Comparison of ENCODE assay signal across 23 cellular contexts in genomic region chr3:20258371-20258770, GRCh38.
"Had no signal": no experiment of that assay in that cellular context is flagged by ENCODE, and none has a peak within 500 bp of the region (broad histone marks: within the 10 kb centered on the region; RNA-seq: fewer than 3 reads in every experiment).

No MANE protein-coding gene starts in this region.

- H3K27ac Mint-ChIP-seq: dendritic cell treated with granulocyte-macrophage colony-stimulating factor and Interleukin-4, amounts not matched to agents 40 ng/mL and 50 ng/mL, for 4 days; effector memory CD8-positive, alpha-beta T cell; endodermal cell; mesothelial cell of epicardium; naive thymus-derived CD4-positive, alpha-beta T cell; natural killer cell had no signal

- H3K4me1 Mint-ChIP-seq: mesothelial cell of epicardium, natural killer cell had no signal

- H3K36me3 Mint-ChIP-seq: mesothelial cell of epicardium had no signal

- H3K4me3 Mint-ChIP-seq: dendritic cell treated with granulocyte-macrophage colony-stimulating factor and Interleukin-4, amounts not matched to agents 40 ng/mL and 50 ng/mL, for 4 days; effector memory CD8-positive, alpha-beta T cell; endodermal cell; mesothelial cell of epicardium; naive thymus-derived CD4-positive, alpha-beta T cell; natural killer cell had no signal

- ATAC-seq: effector memory CD8-positive, alpha-beta T cell; esophagus mucosa; gastrocnemius medialis; heart right ventricle; left cardiac atrium; left lung; left ventricle myocardium superior; lower lobe of right lung; naive thymus-derived CD4-positive, alpha-beta T cell; natural killer cell had no signal

- DNase-seq: cortex of kidney; effector CD8-positive, alpha-beta T cell; effector memory CD8-positive, alpha-beta T cell; endodermal cell; erythroblast; esophagus squamous epithelium; foreskin fibroblast; foreskin melanocyte; gastrocnemius medialis; glutamatergic neuron; head of caudate nucleus; heart right ventricle; hippocampal formation; left cardiac atrium; left lung; left ventricle myocardium superior; lower lobe of right lung; mesenchymal stem cell; naive thymus-derived CD4-positive, alpha-beta T cell; natural killer cell had no signal

- H3K27me3 Mint-ChIP-seq: dendritic cell treated with granulocyte-macrophage colony-stimulating factor and Interleukin-4, amounts not matched to agents 40 ng/mL and 50 ng/mL, for 4 days; effector memory CD8-positive, alpha-beta T cell; naive thymus-derived CD4-positive, alpha-beta T cell had no signal
